ENCODE assay signal across 19 cellular contexts in genomic region chr14:103041464-103041863, GRCh38. TPM values are rescaled to one million over a fixed set of nuclear protein-coding genes. Genes with fewer than 3 reads are reported as not detected.
DNase-seq lines count a peak whose midpoint lies in the region; ATAC-seq and TF ChIP-seq lines count a peak whose summit lies in the region.
"Had no signal": no experiment of that assay in that cellular context is flagged by ENCODE, and none has a peak within 500 bp of the region (broad histone marks: within the 10 kb centered on the region; RNA-seq: fewer than 3 reads in every experiment).

No MANE protein-coding gene starts in this region.

- DNase-seq in heart left ventricle (no peak), right atrium auricular region (ENCODE audit: low spot score) (no peak), H9 (no peak), spleen (peak; percentile 69)
- DNase-seq: 8988T; CD4-positive, alpha-beta memory T cell; DMS153; DMS79; GDM1; GOT3; H7 had no signal

- H4K91ac ChIP-seq in H9 (ENCODE audit: insufficient read length, low read depth, low read length) = no peak overlapping the region

- no peaks in the 10 kb centered on the region for H3K9me3 Mint-ChIP-seq in H9

- H2AFZ ChIP-seq in H9 (ENCODE audit: low read length) = no peak overlapping the region

- no peak overlapping the region for H3T11ph ChIP-seq in H9 (ENCODE audit: low read length)

- H3K36me3 ChIP-seq in heart left ventricle = peaks cover 0 to 19% (median 14%) of the 10 kb centered on the region in 9 donors
- H3K36me3 ChIP-seq in right atrium auricular region = peaks cover 7% of the 10 kb centered on the region
- peaks cover 0 to 19% (median 5%) of the 10 kb centered on the region in 6 donors for H3K36me3 ChIP-seq in spleen

- H3K18ac ChIP-seq in H9 (ENCODE audit: insufficient read length, low read depth, low read length) = no peak overlapping the region

- peak overlapping the region in 2 of 3 experiments; percentile 35 to 70; a peak in 3 of 7 replicates for H3K27ac Mint-ChIP-seq in H9
- H3K27ac Mint-ChIP-seq: CD14-positive monocyte; CD4-positive, alpha-beta memory T cell had no signal

- H3K9me3 ChIP-seq in heart left ventricle (peaks cover 0 to 7% (median 0%) of the 10 kb centered on the region in 12 donors), right atrium auricular region (no peaks in the 10 kb centered on the region), H9 (ENCODE audit: control insufficient read depth, low read depth, low read length) (no peaks in the 10 kb centered on the region), spleen (peaks cover 0 to 9% (median 2%) of the 10 kb centered on the region in 8 donors)

- H3K4me1 ChIP-seq in heart left ventricle (peaks cover 0 to 26% (median 16%) of the 10 kb centered on the region in 12 donors), right atrium auricular region (peaks cover 0 to 16% of the 10 kb centered on the region in 2 donors), H9 (ENCODE audit: insufficient read depth, low read length) (peaks cover 2% of the 10 kb centered on the region; the same call in 1 of the 2 replicates), spleen (peaks cover 3 to 32% (median 27%) of the 10 kb centered on the region in 6 donors)

- H3K23ac ChIP-seq in H9 (ENCODE audit: insufficient read length, low read depth, low read length) = no peak overlapping the region

- no peak overlapping the region for H3K14ac ChIP-seq in H9 (ENCODE audit: insufficient read depth, low read length)

- no peak overlapping the region for H2BK120ac ChIP-seq in H9 (ENCODE audit: low read depth, low read length, poor library complexity, severe bottlenecking)

- H2AK5ac ChIP-seq in H9 (ENCODE audit: insufficient read length, low read length) = no peak overlapping the region

- intact Hi-C loops in heart left ventricle (cut with DNase I) = no loop called here
- intact Hi-C loops in spleen (cut with DNase I; ENCODE audit: low total_unique reads) = no loop called here

- H3K4me2 ChIP-seq in H9 (ENCODE audit: insufficient read depth, insufficient read length, low read length) = no peak overlapping the region
- H3K4me2 ChIP-seq: BLaER1 had no signal

- H3K27ac ChIP-seq in heart left ventricle (no peak overlapping the region), right atrium auricular region (no peak overlapping the region), H9 (ENCODE audit: insufficient read length, low read depth, low read length) (no peak overlapping the region), spleen (no peak overlapping the region)
- H3K27ac ChIP-seq: BLaER1 had no signal

- peaks cover 25% of the 10 kb centered on the region; the same call in 1 of the 2 replicates for H3K79me2 ChIP-seq in H9 (ENCODE audit: insufficient read depth, low read length)

- no peak overlapping the region for H3K9ac ChIP-seq in H9 (ENCODE audit: extremely low read depth, insufficient read length, low read length)
- H3K9ac ChIP-seq: BLaER1 had no signal

- H2BK15ac ChIP-seq in H9 (ENCODE audit: low read depth, low read length) = no peak overlapping the region

- H3K4me3 Mint-ChIP-seq in H9 = no peak overlapping the region
- H3K4me3 Mint-ChIP-seq: CD14-positive monocyte; CD4-positive, alpha-beta memory T cell had no signal

- H3K27me3 Mint-ChIP-seq in H9 (ENCODE audit: low read depth) = no peaks in the 10 kb centered on the region; the same call in 1 of the 2 replicates

- H3K27me3 ChIP-seq in heart left ventricle = no peaks in the 10 kb centered on the region
- no peaks in the 10 kb centered on the region for H3K27me3 ChIP-seq in right atrium auricular region
- no peaks in the 10 kb centered on the region for H3K27me3 ChIP-seq in H9 (ENCODE audit: insufficient read depth, low read length)
- H3K27me3 ChIP-seq in spleen (replicated peaks in 1 of 7) = no peaks in the 10 kb centered on the region
- H3K27me3 ChIP-seq: BLaER1 had no signal

- ATAC-seq in heart left ventricle (peak in 3 of 4 donors; percentile 15 to 22 (median 16)), esophagus mucosa (peak; percentile 42), SK-N-SH treated with all-trans-retinoic acid at 6 μM for 48 hours (no peak), GM18858 (IDR thresholded peaks at IDR 0.05; ENCODE audit: unreplicated experiment) (no peak)

- no peak overlapping the region for H3K56ac ChIP-seq in H9 (ENCODE audit: insufficient read length, low read depth, low read length)

- no peaks in the 10 kb centered on the region for H4K20me1 ChIP-seq in H9 (ENCODE audit: control insufficient read depth, insufficient read depth, insufficient read length)

- no peak overlapping the region for H3K4ac ChIP-seq in H9 (ENCODE audit: low read depth, low read length)

- no peaks in the 10 kb centered on the region for H3K23me2 ChIP-seq in H9 (ENCODE audit: insufficient read length, low read depth, low read length, poor library complexity, severe bottlenecking)

- no peak for TF ChIP-seq POLR2A in heart left ventricle (IDR thresholded peaks at IDR 0.05)
- no peak for TF ChIP-seq POLR2A in spleen (IDR thresholded peaks at IDR 0.05)

- H4K8ac ChIP-seq in H9 (replicated peaks; ENCODE audit: insufficient read length, low read depth, low read length) = no peak overlapping the region

- no peak overlapping the region for H3K4me3 ChIP-seq in heart left ventricle
- H3K4me3 ChIP-seq in right atrium auricular region = no peak overlapping the region
- H3K4me3 ChIP-seq in spleen = no peak overlapping the region
- H3K4me3 ChIP-seq: BLaER1 had no signal

- H3K36me3 Mint-ChIP-seq in H9 (ENCODE audit: insufficient read depth in 1 of 3, low read depth in 3 of 3) = peaks cover 6 to 16% (median 15%) of the 10 kb centered on the region in 3 experiments; a peak in 5 of 7 replicates

- no peak overlapping the region for H2BK12ac ChIP-seq in H9 (ENCODE audit: insufficient read length, low read depth, low read length)

- H3K4me1 Mint-ChIP-seq in H9 = peaks cover 13 to 16% of the 10 kb centered on the region in 2 experiments

- 96 to 99% (median 98%) methylated on average over 11 to 20 of the region's 20 CpGs for WGBS in heart left ventricle, 4 donors
- no CpG with 5 or more reads among the region's 20 CpGs for WGBS in H9 (ENCODE audit: extremely low coverage, insufficient read length, low lambda C conversion rate)
- 94 to 97% (median 96%) methylated on average over 14 to 20 of the region's 20 CpGs for WGBS in spleen, 5 donors

- H2BK20ac ChIP-seq in H9 (ENCODE audit: low read depth, low read length, poor library complexity, severe bottlenecking) = no peak overlapping the region

- no peak overlapping the region for H4K5ac ChIP-seq in H9 (ENCODE audit: insufficient read length, low read depth, low read length)

- TF ChIP-seq CTCF in heart left ventricle (IDR thresholded peaks at IDR 0.05) (no peak), right atrium auricular region (IDR thresholded peaks at IDR 0.05) (no peak), H9 (conservative IDR thresholded peaks at IDR 0.05) (no peak), spleen (IDR thresholded peaks at IDR 0.05 in 8 of 11, conservative IDR thresholded peaks at IDR 0.05 in 3 of 11) (no peak)

- peaks cover 7% of the 10 kb centered on the region for H3K79me1 ChIP-seq in H9 (ENCODE audit: insufficient read depth, low read depth, low read length, poor library complexity, severe bottlenecking)

- no peak overlapping the region for H2BK5ac ChIP-seq in H9 (ENCODE audit: insufficient read length, low read length)

TF ChIP-seq in SK-N-SH treated with all-trans-retinoic acid at 6 μM for 48 hours, 23 proteins besides CTCF, POLR2A, EP300 and RAD21 (continues in another document):
- TF ChIP-seq RARB (CRISPR knock-in tag; IDR thresholded peaks at IDR 0.05) = no peak
- TF ChIP-seq ZNF565 (CRISPR knock-in tag; conservative IDR thresholded peaks at IDR 0.05; ENCODE audit: low read depth) = no peak
- TF ChIP-seq ISL1 (CRISPR knock-in tag; IDR thresholded peaks at IDR 0.05) = no peak
- TF ChIP-seq TOX (CRISPR knock-in tag; IDR thresholded peaks at IDR 0.05; ENCODE audit: borderline replicate concordance) = no peak
- TF ChIP-seq ZNF8 (CRISPR knock-in tag; IDR thresholded peaks at IDR 0.05) = no peak
- TF ChIP-seq CSDC2 (CRISPR knock-in tag; IDR thresholded peaks at IDR 0.05) = no peak
- no peak for TF ChIP-seq OSR1 (CRISPR knock-in tag; IDR thresholded peaks at IDR 0.05)
- no peak for TF ChIP-seq TCF4 (CRISPR knock-in tag; IDR thresholded peaks at IDR 0.05; ENCODE audit: borderline replicate concordance)
- no peak for TF ChIP-seq BACH2 (CRISPR knock-in tag; IDR thresholded peaks at IDR 0.05; ENCODE audit: borderline replicate concordance)

RNA-seq across cellular contexts. Expression of gene CDC42BPB, which starts 15.9 kb away (rescaled TPM):
- 100 to 1,000 TPM in 1 of 9 donors, 10 to 100 TPM in 8; 58.9 to 124 (median 68.9) TPM for total RNA-seq in heart left ventricle
- polyA plus RNA-seq in heart left ventricle = 10 to 100 TPM; 31.1 to 72.4 TPM
- total RNA-seq in right atrium auricular region = 10 to 100 TPM; 68.0 to 83.4 TPM
- total RNA-seq in H9 (2021) = 97.3 and 103 TPM in 2 replicates
- total RNA-seq in esophagus mucosa = 48.5 TPM
- 10 to 100 TPM; 40.2 to 94.5 (median 79.6) TPM for total RNA-seq in spleen
- polyA plus RNA-seq in spleen = 10 to 100 TPM in 2 of 3 donors, 1 to 10 TPM in 1; 6.4 to 22.6 (median 10.1) TPM

RNA-seq across cellular contexts. Expression of gene LBHD2, which starts 42.5 kb away (rescaled TPM):
- total RNA-seq in heart left ventricle (not detected), right atrium auricular region (not detected), H9 (2021) (not detected in 2 replicates), esophagus mucosa (not detected), spleen (not detected)
- polyA plus RNA-seq in heart left ventricle (under 1 TPM in 1 of 2 donors, not detected in 1; 0.19 TPM), spleen (under 1 TPM in 2 of 3 donors, not detected in 1; 0.52 to 0.55 TPM)
- total RNA-seq: CD4-positive, alpha-beta memory T cell; Daoy; H7 had no signal
- polyA plus RNA-seq: AG04450; CD14-positive monocyte; CD4-positive, alpha-beta memory T cell had no signal

RNA-seq across cellular contexts. Expression of gene EXOC3L4, which starts 53.1 kb away (rescaled TPM):
- total RNA-seq in heart left ventricle (1 to 10 TPM in 1 of 9 donors, under 1 TPM in 3, not detected in 5; 0.21 to 3.2 (median 0.48) TPM), right atrium auricular region (under 1 TPM in 1 of 2 donors, not detected in 1; 0.37 TPM), H9 (2021) (0.39 and 0.42 TPM in 2 replicates), esophagus mucosa (0.20 TPM), spleen (10 to 100 TPM in 4 of 7 donors, 1 to 10 TPM in 3; 2.0 to 30.0 (median 10.5) TPM)
- polyA plus RNA-seq in heart left ventricle (under 1 TPM; 0.37 to 0.53 TPM), spleen (10 to 100 TPM; 18.5 to 39.2 (median 25.4) TPM)
- total RNA-seq: A673; CD4-positive, alpha-beta memory T cell had no signal
- polyA plus RNA-seq: AG04450; CD14-positive monocyte; CD4-positive, alpha-beta memory T cell had no signal

Comparison
In these comparisons a context has a peak if more than half of its experiments do, and no peak if none do; other contexts are left out.
1. ATAC-seq: peak in heart left ventricle (3 of 4) and esophagus mucosa (single experiment); none in SK-N-SH treated with all-trans-retinoic acid at 6 μM for 48 hours (single experiment) and GM18858 (single experiment).